ENCODE assay signal across 8 cellular contexts in the genomic region with DNA sequence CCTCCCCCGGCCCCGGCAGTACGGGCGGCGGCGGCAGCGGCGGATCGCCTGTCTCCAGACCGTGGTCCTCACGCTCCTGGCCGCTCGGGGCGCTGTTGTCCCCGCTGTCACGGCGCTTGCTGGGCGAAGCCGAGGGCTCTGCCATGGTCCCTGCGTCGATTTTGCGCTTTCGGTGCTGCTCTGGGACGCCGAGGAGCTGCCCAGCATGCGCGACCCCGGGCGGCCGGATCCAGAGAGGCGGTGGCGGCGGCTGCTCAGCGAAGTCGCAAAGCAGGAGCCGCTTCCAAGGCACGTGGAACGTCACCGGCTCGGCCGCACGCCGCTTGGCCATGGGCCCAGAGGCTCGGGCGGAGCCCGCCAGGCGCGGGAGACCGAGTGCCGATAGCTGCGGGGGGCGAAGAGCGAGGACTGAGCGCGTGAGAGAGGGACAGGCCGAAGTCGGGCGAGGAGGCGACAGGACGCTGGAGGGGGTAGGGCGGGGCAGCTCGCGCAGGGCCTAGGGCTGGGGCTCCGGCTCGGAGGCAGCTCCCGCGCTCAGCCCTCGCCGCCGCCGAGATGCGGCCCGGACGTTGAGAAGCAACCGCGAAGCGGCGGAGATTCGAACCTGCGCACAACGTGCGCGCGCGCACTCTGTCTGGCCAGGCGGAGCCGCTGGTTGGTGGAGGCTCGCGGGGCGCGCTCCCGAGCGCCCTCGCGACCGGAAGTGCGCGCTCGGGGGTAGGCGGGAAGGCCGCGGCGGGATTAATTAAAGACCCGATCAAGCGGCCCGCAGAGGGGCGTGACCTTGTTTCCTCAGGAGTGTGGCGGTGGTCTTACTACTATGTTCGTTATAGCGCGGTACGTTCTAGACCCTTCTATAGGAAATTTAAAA. TPM values are rescaled to one million over a fixed set of nuclear protein-coding genes. Genes with fewer than 3 reads are reported as not detected.
DNase-seq lines count a peak whose midpoint lies in the region; ATAC-seq, FAIRE-seq and TF ChIP-seq lines count a peak whose summit lies in the region.

A gene with protein sequence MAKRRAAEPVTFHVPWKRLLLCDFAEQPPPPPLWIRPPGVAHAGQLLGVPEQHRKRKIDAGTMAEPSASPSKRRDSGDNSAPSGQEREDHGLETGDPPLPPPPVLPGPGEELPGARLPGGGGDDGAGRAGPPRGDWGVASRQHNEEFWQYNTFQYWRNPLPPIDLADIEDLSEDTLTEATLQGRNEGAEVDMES (minus strand): TSS at position 632 of the 871 bp plus-strand sequence. CDS start 301 bp downstream, at position 331.

- no peaks in the 10 kb centered on the region for H3K9me3 Mint-ChIP-seq in Calu3 (ENCODE audit: low read depth, unreplicated experiment)
- H3K9me3 Mint-ChIP-seq in effector memory CD8-positive, alpha-beta T cell = no peaks in the 10 kb centered on the region

- peak; percentile 74 for FAIRE-seq in HTR-8/SVneo (lab: Jason Lieb, UNC)

- POLR2A ChIA-PET in activated CD8-positive, alpha-beta memory T cell treated with anti-CD3 and anti-CD28 coated beads for 36 hours (lab: Charles Lee) = interaction anchor here (0.6 to 3.3 kb wide), 8 partner anchors 9 to 196 kb away, joined by 3 to 20 read pairs (median 4); a partner anchor contains a TSS

- peak; percentile 56 for TF ChIP-seq CTCF in Calu3 (IDR thresholded peaks at IDR 0.05; ENCODE audit: unreplicated experiment)

- H3K4me3 Mint-ChIP-seq in Calu3 (ENCODE audit: low read depth, unreplicated experiment) = peak within 1 kb of the TSS; percentile 82
- peak within 1 kb of the TSS; percentile 97 for H3K4me3 Mint-ChIP-seq in effector memory CD8-positive, alpha-beta T cell

- H3K36me3 Mint-ChIP-seq in Calu3 (ENCODE audit: insufficient read depth, unreplicated experiment) = peaks cover 30% of the 10 kb centered on the region
- peaks cover 17% of the 10 kb centered on the region for H3K36me3 Mint-ChIP-seq in effector memory CD8-positive, alpha-beta T cell (ENCODE audit: insufficient read depth)

- ATAC-seq in GM21381 (IDR thresholded peaks at IDR 0.05; ENCODE audit: unreplicated experiment) = peak; percentile 92
- ATAC-seq in effector memory CD8-positive, alpha-beta T cell (replicated peaks) = peak; percentile 87

- CTCF ChIA-PET in Calu3 (lab: Charles Lee) = interaction anchor here (0.7 to 1.2 kb wide), 4 partner anchors 21 to 1065 kb away, joined by 3 read pairs; a partner anchor contains a TSS
- CTCF ChIA-PET in activated CD8-positive, alpha-beta memory T cell treated with anti-CD3 and anti-CD28 coated beads for 36 hours (lab: Charles Lee) = interaction anchor here (0.7 to 1.9 kb wide), 13 partner anchors 9 to 233 kb away, joined by 3 to 6 read pairs (median 3); no protein-coding TSS in a partner anchor

- DNase-seq in Calu3 (peak; percentile 90), HTR-8/SVneo (ENCODE audit: insufficient read length, low spot score) (peak; percentile 73), NOMO-1 (lab: John Stamatoyannopoulos, UW; ENCODE audit: unreplicated experiment in 2 of 2) (peak; percentile 57 to 59), mesenteric fat pad (ENCODE audit: low spot score) (peak; percentile 98)
- DNase-seq in effector memory CD8-positive, alpha-beta T cell = peak; percentile 91 to 92 (median 91)
- peak; percentile 80 for DNase-seq in stimulated activated CD8-positive, alpha-beta memory T cell treated with anti-CD3 and anti-CD28 coated beads, Interleukin-15, amount 100 ng/mL, for 24 hours (ENCODE audit: low read depth)

- peak within 1 kb of the TSS; percentile 62 for H3K27ac Mint-ChIP-seq in Calu3 (ENCODE audit: unreplicated experiment)
- peak within 1 kb of the TSS; percentile 91 to 96 for H3K27ac Mint-ChIP-seq in effector memory CD8-positive, alpha-beta T cell

- BruUV-seq in Calu3 (replicated peaks; lab: Mats Ljungman, UMichigan) = no TSS peak

- intact Hi-C loops in Calu3 (cut with micrococcal nuclease; ENCODE audit: unreplicated experiment) = loop anchor here (2.0 to 5.0 kb wide), 2 partner anchors 75 to 176 kb away; a partner anchor contains a TSS

- no peaks in the 10 kb centered on the region for H3K27me3 Mint-ChIP-seq in Calu3 (ENCODE audit: unreplicated experiment)
- H3K27me3 Mint-ChIP-seq in effector memory CD8-positive, alpha-beta T cell = no peaks in the 10 kb centered on the region

- H3K4me1 Mint-ChIP-seq in Calu3 (ENCODE audit: low read depth, unreplicated experiment) = no peaks in the 10 kb centered on the region
- peaks cover 14 to 17% of the 10 kb centered on the region in 2 donors for H3K4me1 Mint-ChIP-seq in effector memory CD8-positive, alpha-beta T cell (ENCODE audit: low read depth in 2 of 2)

RNA-seq across cellular contexts. Expression of the gene that starts here (rescaled TPM):
- total RNA-seq in Calu3 (2022) = 3.4 TPM in 2 replicates
- total RNA-seq in activated CD8-positive, alpha-beta memory T cell treated with anti-CD3 and anti-CD28 coated beads for 36 hours = 10 to 100 TPM; 19.8 to 20.7 TPM
- total RNA-seq in mesenteric fat pad = 3.3 TPM

Comparison
In these comparisons a context has a peak if more than half of its experiments do, and no peak if none do; other contexts are left out.
1. Peak in every context shown above with its lines: DNase-seq and ATAC-seq.